ENCODE assay signal across 8 cellular contexts in the genomic region with DNA sequence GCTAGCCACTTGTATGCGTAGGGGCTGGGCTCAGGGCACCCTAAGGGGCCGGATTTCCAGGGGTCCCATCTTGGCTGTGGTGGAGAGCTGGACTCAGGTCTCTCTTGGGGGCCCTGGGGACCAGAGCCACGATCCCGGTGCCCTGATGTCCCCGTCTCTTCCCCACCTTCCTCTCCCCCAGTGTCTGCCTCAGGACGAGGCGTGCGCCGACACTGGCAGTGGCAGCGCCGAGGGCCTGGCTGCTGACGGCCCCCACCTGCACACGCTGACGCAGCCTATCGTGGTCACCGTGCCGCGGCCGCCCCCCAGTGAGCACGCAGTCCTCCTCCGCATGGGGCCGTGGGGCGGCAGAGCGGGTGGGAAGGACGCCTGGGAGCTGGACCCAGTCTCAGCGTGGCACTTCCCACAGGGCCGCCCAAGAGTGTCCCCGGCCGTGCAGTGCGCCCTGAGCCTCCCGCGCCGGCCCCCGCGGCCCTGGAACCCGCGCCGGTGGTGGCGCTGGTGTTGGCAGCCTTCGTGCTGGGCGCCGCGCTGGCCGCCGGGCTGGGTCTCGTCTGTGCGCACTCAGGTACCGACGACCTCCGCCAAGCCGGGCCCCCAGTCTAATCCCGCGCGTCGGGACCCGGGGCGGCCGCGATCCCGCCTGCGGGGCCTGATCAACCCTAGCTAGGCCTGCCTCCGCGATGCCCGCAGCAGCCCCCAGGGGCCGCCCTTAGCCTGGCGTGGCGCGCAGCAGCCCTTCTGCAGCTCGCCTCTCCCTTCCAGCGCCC. TPM values are rescaled to one million over a fixed set of nuclear protein-coding genes. Genes with fewer than 3 reads are reported as not detected.
DNase-seq lines count a peak whose midpoint lies in the region; ATAC-seq and TF ChIP-seq lines count a peak whose summit lies in the region.

No MANE protein-coding gene starts in this region.

- WGBS in thyroid gland, 2 donors, result 2% methylated on average over 44 of the region's 70 CpGs; no CpG with 5 or more reads in 1 of the 2 donors

- in situ Hi-C loops in G401 (cut with HindIII; ENCODE audit: low sequenced_read_pairs), result no loop called here

- intact Hi-C loops in activated CD8-positive, alpha-beta T cell treated with anti-CD3 and anti-CD28 coated beads for 36 hours (cut with micrococcal nuclease), result no loop called here
- intact Hi-C loops in thyroid gland (cut with DNase I), result loop anchor here (2.0 kb wide), 1 partner anchor 13 kb away; no protein-coding TSS in a partner anchor

- H3K27ac ChIP-seq in thyroid gland, result no peak overlapping the region

- POLR2A ChIA-PET in activated CD8-positive, alpha-beta T cell treated with anti-CD3 and anti-CD28 coated beads for 36 hours (lab: Charles Lee), result interaction anchor here (2.0 to 3.2 kb wide), 4 partner anchors 9 to 26 kb away, joined by 12 to 14 read pairs (median 13); partner anchors contain the start of genes CTXN1, MAP2K7 and TIMM44

- peak overlapping the region; percentile 46 for H3K27ac Mint-ChIP-seq in activated CD8-positive, alpha-beta T cell treated with anti-CD3 and anti-CD28 coated beads for 36 hours

- peaks cover 4% of the 10 kb centered on the region for H3K27me3 ChIP-seq in thyroid gland

- no peaks in the 10 kb centered on the region for H3K9me3 ChIP-seq in thyroid gland

- H3K4me3 Mint-ChIP-seq in activated CD8-positive, alpha-beta T cell treated with anti-CD3 and anti-CD28 coated beads for 36 hours, result peak overlapping the region; percentile 73

- H3K4me1 ChIP-seq in thyroid gland, result peaks cover 9 to 45% of the 10 kb centered on the region in 2 donors

- ATAC-seq in activated CD8-positive, alpha-beta T cell treated with anti-CD3 and anti-CD28 coated beads for 36 hours, result peak; percentile 18
- no peak for ATAC-seq in esophagus mucosa

- no peak for TF ChIP-seq POLR2A in thyroid gland (IDR thresholded peaks at IDR 0.05)

- H3K27me3 Mint-ChIP-seq in activated CD8-positive, alpha-beta T cell treated with anti-CD3 and anti-CD28 coated beads for 36 hours, result peaks cover 22% of the 10 kb centered on the region

- no peak overlapping the region for H3K4me3 ChIP-seq in thyroid gland (replicated peaks in 1 of 3)

- peaks cover 11 to 12% of the 10 kb centered on the region in 2 donors for H3K36me3 ChIP-seq in thyroid gland

- peak; percentile 75 for DNase-seq in G401 (ENCODE audit: low spot score)
- DNase-seq in NCI-H1092 (lab: John Stamatoyannopoulos, UW), result peak; percentile 30
- DNase-seq in activated CD8-positive, alpha-beta T cell treated with anti-CD3 and anti-CD28 coated beads for 36 hours, result peak; percentile 76
- peak; percentile 43 for DNase-seq in effector CD4-positive, alpha-beta T cell
- peak; percentile 11 for DNase-seq in midbrain (lab: John Stamatoyannopoulos, UW)
- peak; percentile 36 to 46 for DNase-seq in thyroid gland
- DNase-seq in DMS114 treated with DMSO at 0.1 percent for 48 hours (lab: John Stamatoyannopoulos, UW; ENCODE audit: unreplicated experiment), result no peak

- CTCF ChIA-PET in activated CD8-positive, alpha-beta T cell treated with anti-CD3 and anti-CD28 coated beads for 36 hours (lab: Charles Lee), result interaction anchor here (1.1 to 2.4 kb wide), 5 partner anchors 9 to 60 kb away, joined by 3 to 14 read pairs (median 3); partner anchors contain the start of genes MAP2K7 and TIMM44

- no peaks in the 10 kb centered on the region for H3K9me3 Mint-ChIP-seq in activated CD8-positive, alpha-beta T cell treated with anti-CD3 and anti-CD28 coated beads for 36 hours

- peaks cover 4% of the 10 kb centered on the region for H3K36me3 Mint-ChIP-seq in activated CD8-positive, alpha-beta T cell treated with anti-CD3 and anti-CD28 coated beads for 36 hours (ENCODE audit: low read depth)

- H3K4me1 Mint-ChIP-seq in activated CD8-positive, alpha-beta T cell treated with anti-CD3 and anti-CD28 coated beads for 36 hours (ENCODE audit: low read depth), result peaks cover 28% of the 10 kb centered on the region

- TF ChIP-seq CTCF in activated CD8-positive, alpha-beta T cell treated with anti-CD3 and anti-CD28 coated beads for 36 hours (IDR thresholded peaks at IDR 0.05), result peak; percentile 70
- TF ChIP-seq CTCF in thyroid gland (IDR thresholded peaks at IDR 0.05), result peak in 4 of 6 experiments; percentile 11 to 47 (median 22)

RNA-seq across cellular contexts. Expression of gene SNAPC2, which starts 2.7 kb away (rescaled TPM):
- 35.1 and 37.8 TPM in 2 replicates for total RNA-seq in G401 (2014; rRNA removed; shearing (Covaris generic))
- 10 to 100 TPM; 16.0 to 18.2 TPM for total RNA-seq in activated CD8-positive, alpha-beta T cell treated with anti-CD3 and anti-CD28 coated beads for 36 hours
- total RNA-seq in thyroid gland, result 10 to 100 TPM in 2 of 4 donors, 1 to 10 TPM in 2; 9.3 to 14.0 (median 11.5) TPM
- total RNA-seq in esophagus mucosa, result 7.9 TPM

RNA-seq across cellular contexts. Expression of gene TGFBR3L, which starts 2.8 kb away (rescaled TPM):
- not detected in 2 replicates for total RNA-seq in G401 (2014; rRNA removed; shearing (Covaris generic))
- total RNA-seq in activated CD8-positive, alpha-beta T cell treated with anti-CD3 and anti-CD28 coated beads for 36 hours, result 1 to 10 TPM; 5.1 to 5.9 TPM
- total RNA-seq in thyroid gland (not detected), esophagus mucosa (0.72 TPM)

RNA-seq across cellular contexts. Expression of gene CTXN1, which starts 8.5 kb away (rescaled TPM):
- 27.0 and 27.3 TPM in 2 replicates for total RNA-seq in G401 (2014; rRNA removed; shearing (Covaris generic))
- under 1 TPM; 0.74 to 0.87 TPM for total RNA-seq in activated CD8-positive, alpha-beta T cell treated with anti-CD3 and anti-CD28 coated beads for 36 hours
- 1 to 10 TPM; 1.4 to 3.0 (median 2.0) TPM for total RNA-seq in thyroid gland
- total RNA-seq in esophagus mucosa, result not detected

RNA-seq across cellular contexts. Expression of gene MAP2K7, which starts 13.8 kb away (rescaled TPM):
- total RNA-seq in G401 (2014; rRNA removed; shearing (Covaris generic)), result 14.2 and 16.2 TPM in 2 replicates
- total RNA-seq in activated CD8-positive, alpha-beta T cell treated with anti-CD3 and anti-CD28 coated beads for 36 hours, result 10 to 100 TPM; 36.8 to 37.0 TPM
- total RNA-seq in thyroid gland (10 to 100 TPM in 3 of 4 donors, 1 to 10 TPM in 1; 9.1 to 18.6 (median 14.9) TPM), esophagus mucosa (15.4 TPM)

RNA-seq across cellular contexts. Expression of gene TIMM44, which starts 26.0 kb away (rescaled TPM):
- 100 and 168 TPM in 2 replicates for total RNA-seq in G401 (2014; rRNA removed; shearing (Covaris generic))
- total RNA-seq in activated CD8-positive, alpha-beta T cell treated with anti-CD3 and anti-CD28 coated beads for 36 hours, result 10 to 100 TPM; 92.3 to 95.5 TPM
- total RNA-seq in thyroid gland (10 to 100 TPM; 47.4 to 85.6 (median 56.6) TPM), esophagus mucosa (43.8 TPM)
